1 cellular context compared by ENCODE assay signal in the genomic region with DNA sequence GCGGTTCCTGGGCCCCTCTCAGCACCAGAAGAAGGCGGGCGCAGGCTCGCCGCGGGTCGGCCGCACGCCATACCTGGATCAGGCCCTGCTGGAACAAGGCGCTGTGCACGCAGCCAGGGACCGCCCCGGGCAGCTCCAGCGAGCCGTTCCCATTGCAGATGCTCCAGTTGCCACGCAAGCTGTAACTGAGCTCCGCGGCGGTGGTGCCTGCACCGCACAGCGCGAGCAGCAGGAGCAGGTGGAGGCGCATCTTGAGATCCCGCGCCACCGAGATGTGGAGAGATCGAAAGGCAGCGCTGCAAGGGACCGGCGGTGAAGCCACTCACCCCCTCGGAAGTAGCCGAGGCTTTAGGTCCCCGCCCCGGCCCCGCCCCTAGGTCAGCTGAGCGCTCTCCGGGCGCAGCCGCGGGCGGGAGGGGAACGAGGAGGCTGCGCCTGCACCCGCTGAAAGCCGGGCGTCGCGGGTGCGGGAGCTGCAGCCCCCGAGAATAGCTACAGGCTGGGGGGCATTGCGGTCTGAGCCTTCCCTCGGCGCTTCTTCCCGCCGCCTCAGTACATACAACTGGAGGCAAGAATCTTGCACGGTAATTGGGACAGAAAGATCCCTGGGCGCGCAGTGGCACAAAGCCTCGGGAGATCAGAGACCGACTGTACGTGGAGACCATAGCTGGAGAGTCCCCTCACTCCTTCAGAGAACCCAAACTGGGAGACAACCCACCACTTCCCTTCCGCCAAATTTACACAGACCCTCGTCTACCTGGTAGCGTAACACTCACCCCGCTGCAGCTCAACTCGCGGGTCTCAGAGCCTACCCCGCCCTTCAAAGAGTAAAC.
TF ChIP-seq lines count a peak whose summit lies in the region.

A gene (minus strand): TSS at position 324 of the 833 bp plus-strand sequence. CDS start 74 bp downstream, at position 250.

TF ChIP-seq in HepG2, 621 proteins besides CTCF, POLR2A, EP300 and RAD21 (continued from another document):
- peak; percentile 63; the same call in 1 of the 2 replicates for TF ChIP-seq FOXJ3 (CRISPR knock-in tag; IDR thresholded peaks at IDR 0.05; ENCODE audit: borderline replicate concordance)
- no peak for TF ChIP-seq ZNF263 (CRISPR knock-in tag; IDR thresholded peaks at IDR 0.05)
- TF ChIP-seq, protein P1, sequence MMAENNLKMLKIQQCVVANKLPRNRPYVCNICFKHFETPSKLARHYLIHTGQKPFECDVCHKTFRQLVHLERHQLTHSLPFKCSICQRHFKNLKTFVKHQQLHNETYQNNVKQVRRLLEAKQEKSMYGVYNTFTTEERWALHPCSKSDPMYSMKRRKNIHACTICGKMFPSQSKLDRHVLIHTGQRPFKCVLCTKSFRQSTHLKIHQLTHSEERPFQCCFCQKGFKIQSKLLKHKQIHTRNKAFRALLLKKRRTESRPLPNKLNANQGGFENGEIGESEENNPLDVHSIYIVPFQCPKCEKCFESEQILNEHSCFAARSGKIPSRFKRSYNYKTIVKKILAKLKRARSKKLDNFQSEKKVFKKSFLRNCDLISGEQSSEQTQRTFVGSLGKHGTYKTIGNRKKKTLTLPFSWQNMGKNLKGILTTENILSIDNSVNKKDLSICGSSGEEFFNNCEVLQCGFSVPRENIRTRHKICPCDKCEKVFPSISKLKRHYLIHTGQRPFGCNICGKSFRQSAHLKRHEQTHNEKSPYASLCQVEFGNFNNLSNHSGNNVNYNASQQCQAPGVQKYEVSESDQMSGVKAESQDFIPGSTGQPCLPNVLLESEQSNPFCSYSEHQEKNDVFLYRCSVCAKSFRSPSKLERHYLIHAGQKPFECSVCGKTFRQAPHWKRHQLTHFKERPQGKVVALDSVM (CRISPR knock-in tag; IDR thresholded peaks at IDR 0.05) = no peak
- TF ChIP-seq MAZ (IDR thresholded peaks at IDR 0.05; ENCODE audit: borderline replicate concordance, low read depth, low read length) = peak; percentile 56; the same call in 1 of the 2 replicates
- TF ChIP-seq MAZ (CRISPR knock-in tag; IDR thresholded peaks at IDR 0.05; ENCODE audit: low read depth) = peak; percentile 86
- TF ChIP-seq, protein P2, sequence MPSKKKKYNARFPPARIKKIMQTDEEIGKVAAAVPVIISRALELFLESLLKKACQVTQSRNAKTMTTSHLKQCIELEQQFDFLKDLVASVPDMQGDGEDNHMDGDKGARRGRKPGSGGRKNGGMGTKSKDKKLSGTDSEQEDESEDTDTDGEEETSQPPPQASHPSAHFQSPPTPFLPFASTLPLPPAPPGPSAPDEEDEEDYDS (CRISPR knock-in tag; IDR thresholded peaks at IDR 0.05) = peak; percentile 69
- TF ChIP-seq, protein P3, sequence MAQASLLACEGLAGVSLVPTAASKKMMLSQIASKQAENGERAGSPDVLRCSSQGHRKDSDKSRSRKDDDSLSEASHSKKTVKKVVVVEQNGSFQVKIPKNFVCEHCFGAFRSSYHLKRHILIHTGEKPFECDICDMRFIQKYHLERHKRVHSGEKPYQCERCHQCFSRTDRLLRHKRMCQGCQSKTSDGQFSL (CRISPR knock-in tag; IDR thresholded peaks at IDR 0.05) = peak; percentile 28; the same call in 1 of the 2 replicates
- TF ChIP-seq, protein P4, sequence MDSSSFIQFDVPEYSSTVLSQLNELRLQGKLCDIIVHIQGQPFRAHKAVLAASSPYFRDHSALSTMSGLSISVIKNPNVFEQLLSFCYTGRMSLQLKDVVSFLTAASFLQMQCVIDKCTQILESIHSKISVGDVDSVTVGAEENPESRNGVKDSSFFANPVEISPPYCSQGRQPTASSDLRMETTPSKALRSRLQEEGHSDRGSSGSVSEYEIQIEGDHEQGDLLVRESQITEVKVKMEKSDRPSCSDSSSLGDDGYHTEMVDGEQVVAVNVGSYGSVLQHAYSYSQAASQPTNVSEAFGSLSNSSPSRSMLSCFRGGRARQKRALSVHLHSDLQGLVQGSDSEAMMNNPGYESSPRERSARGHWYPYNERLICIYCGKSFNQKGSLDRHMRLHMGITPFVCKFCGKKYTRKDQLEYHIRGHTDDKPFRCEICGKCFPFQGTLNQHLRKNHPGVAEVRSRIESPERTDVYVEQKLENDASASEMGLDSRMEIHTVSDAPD (CRISPR knock-in tag; IDR thresholded peaks at IDR 0.05) = 0 out of 2 replicates have a peak, but pooled peaks have one; percentile 14
- no peak for TF ChIP-seq ZSCAN25 (CRISPR knock-in tag; IDR thresholded peaks at IDR 0.05)
- TF ChIP-seq ZNF383 (CRISPR knock-in tag; IDR thresholded peaks at IDR 0.05; ENCODE audit: borderline replicate concordance) = no peak
- no peak for TF ChIP-seq GTF3A (CRISPR knock-in tag; conservative IDR thresholded peaks at IDR 0.05)
- no peak for TF ChIP-seq ZFAT (CRISPR knock-in tag; conservative IDR thresholded peaks at IDR 0.05)
- TF ChIP-seq ZBTB20 (CRISPR knock-in tag; IDR thresholded peaks at IDR 0.05; ENCODE audit: borderline replicate concordance, low read depth) = peak; percentile 54; the same call in 1 of the 2 replicates
- TF ChIP-seq, protein P5, sequence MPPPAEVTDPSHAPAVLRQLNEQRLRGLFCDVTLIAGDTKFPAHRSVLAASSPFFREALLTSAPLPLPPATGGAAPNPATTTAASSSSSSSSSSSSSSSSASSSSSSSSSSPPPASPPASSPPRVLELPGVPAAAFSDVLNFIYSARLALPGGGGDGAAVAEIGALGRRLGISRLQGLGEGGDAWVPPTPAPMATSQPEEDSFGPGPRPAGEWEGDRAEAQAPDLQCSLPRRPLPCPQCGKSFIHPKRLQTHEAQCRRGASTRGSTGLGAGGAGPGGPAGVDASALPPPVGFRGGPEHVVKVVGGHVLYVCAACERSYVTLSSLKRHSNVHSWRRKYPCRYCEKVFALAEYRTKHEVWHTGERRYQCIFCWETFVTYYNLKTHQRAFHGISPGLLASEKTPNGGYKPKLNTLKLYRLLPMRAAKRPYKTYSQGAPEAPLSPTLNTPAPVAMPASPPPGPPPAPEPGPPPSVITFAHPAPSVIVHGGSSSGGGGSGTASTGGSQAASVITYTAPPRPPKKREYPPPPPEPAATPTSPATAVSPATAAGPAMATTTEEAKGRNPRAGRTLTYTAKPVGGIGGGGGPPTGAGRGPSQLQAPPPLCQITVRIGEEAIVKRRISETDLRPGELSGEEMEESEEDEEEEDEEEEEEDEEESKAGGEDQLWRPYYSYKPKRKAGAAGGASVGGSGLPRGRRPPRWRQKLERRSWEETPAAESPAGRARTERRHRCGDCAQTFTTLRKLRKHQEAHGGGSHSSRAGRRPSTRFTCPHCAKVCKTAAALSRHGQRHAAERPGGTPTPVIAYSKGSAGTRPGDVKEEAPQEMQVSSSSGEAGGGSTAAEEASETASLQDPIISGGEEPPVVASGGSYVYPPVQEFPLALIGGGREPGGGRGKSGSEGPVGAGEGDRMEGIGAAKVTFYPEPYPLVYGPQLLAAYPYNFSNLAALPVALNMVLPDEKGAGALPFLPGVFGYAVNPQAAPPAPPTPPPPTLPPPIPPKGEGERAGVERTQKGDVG (CRISPR knock-in tag; IDR thresholded peaks at IDR 0.05; ENCODE audit: borderline replicate concordance) = no peak
- TF ChIP-seq, protein P6, sequence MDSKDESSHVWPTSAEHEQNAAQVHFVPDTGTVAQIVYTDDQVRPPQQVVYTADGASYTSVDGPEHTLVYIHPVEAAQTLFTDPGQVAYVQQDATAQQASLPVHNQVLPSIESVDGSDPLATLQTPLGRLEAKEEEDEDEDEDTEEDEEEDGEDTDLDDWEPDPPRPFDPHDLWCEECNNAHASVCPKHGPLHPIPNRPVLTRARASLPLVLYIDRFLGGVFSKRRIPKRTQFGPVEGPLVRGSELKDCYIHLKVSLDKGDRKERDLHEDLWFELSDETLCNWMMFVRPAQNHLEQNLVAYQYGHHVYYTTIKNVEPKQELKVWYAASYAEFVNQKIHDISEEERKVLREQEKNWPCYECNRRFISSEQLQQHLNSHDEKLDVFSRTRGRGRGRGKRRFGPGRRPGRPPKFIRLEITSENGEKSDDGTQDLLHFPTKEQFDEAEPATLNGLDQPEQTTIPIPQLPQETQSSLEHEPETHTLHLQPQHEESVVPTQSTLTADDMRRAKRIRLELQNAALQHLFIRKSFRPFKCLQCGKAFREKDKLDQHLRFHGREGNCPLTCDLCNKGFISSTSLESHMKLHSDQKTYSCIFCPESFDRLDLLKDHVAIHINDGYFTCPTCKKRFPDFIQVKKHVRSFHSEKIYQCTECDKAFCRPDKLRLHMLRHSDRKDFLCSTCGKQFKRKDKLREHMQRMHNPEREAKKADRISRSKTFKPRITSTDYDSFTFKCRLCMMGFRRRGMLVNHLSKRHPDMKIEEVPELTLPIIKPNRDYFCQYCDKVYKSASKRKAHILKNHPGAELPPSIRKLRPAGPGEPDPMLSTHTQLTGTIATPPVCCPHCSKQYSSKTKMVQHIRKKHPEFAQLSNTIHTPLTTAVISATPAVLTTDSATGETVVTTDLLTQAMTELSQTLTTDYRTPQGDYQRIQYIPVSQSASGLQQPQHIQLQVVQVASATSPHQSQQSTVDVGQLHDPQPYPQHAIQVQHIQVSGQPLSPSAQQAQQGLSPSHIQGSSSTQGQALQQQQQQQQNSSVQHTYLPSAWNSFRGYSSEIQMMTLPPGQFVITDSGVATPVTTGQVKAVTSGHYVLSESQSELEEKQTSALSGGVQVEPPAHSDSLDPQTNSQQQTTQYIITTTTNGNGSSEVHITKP (CRISPR knock-in tag; IDR thresholded peaks at IDR 0.05; ENCODE audit: low read depth) = peak; percentile 72
- TF ChIP-seq, protein P7, sequence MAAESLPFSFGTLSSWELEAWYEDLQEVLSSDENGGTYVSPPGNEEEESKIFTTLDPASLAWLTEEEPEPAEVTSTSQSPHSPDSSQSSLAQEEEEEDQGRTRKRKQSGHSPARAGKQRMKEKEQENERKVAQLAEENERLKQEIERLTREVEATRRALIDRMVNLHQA (CRISPR knock-in tag; IDR thresholded peaks at IDR 0.05) = no peak
- peak; percentile 33; the same call in 1 of the 2 replicates for TF ChIP-seq ZNF343 (CRISPR knock-in tag; IDR thresholded peaks at IDR 0.05)
- TF ChIP-seq HMG20B (CRISPR knock-in tag; conservative IDR thresholded peaks at IDR 0.05) = 0 out of 2 replicates have a peak, but pooled peaks have one; percentile 43
- TF ChIP-seq, protein P8, sequence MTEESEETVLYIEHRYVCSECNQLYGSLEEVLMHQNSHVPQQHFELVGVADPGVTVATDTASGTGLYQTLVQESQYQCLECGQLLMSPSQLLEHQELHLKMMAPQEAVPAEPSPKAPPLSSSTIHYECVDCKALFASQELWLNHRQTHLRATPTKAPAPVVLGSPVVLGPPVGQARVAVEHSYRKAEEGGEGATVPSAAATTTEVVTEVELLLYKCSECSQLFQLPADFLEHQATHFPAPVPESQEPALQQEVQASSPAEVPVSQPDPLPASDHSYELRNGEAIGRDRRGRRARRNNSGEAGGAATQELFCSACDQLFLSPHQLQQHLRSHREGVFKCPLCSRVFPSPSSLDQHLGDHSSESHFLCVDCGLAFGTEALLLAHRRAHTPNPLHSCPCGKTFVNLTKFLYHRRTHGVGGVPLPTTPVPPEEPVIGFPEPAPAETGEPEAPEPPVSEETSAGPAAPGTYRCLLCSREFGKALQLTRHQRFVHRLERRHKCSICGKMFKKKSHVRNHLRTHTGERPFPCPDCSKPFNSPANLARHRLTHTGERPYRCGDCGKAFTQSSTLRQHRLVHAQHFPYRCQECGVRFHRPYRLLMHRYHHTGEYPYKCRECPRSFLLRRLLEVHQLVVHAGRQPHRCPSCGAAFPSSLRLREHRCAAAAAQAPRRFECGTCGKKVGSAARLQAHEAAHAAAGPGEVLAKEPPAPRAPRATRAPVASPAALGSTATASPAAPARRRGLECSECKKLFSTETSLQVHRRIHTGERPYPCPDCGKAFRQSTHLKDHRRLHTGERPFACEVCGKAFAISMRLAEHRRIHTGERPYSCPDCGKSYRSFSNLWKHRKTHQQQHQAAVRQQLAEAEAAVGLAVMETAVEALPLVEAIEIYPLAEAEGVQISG (CRISPR knock-in tag; IDR thresholded peaks at IDR 0.05) = peak; percentile 75
- peak; percentile 48; the same call in 1 of the 2 replicates for TF ChIP-seq KAT7 (CRISPR knock-in tag; IDR thresholded peaks at IDR 0.05; ENCODE audit: borderline replicate concordance)
- no peak for TF ChIP-seq STAT5B (CRISPR knock-in tag; IDR thresholded peaks at IDR 0.05)
